Comparison of ENCODE assay signal across 16 cellular contexts in the genomic region with DNA sequence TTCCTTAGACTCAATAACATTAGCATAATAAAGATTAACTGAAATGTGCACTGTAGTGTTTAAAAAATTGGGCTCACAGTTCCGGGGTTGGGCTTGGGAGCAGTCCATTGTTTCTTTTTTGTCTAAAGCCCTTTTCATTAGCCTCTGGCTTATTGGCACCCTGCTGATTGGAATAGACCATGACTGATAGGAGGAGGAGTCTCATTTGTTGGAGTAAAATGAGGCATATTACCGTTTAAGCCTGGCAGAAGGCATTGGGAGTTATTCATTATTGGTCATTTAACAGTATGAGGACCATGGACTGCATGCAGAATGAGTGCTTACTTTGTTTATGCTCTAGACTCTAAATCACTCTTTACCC.
DNase-seq lines count a peak whose midpoint lies in the region; ATAC-seq, FAIRE-seq and TF ChIP-seq lines count a peak whose summit lies in the region.
"Had no signal": no experiment of that assay in that cellular context is flagged by ENCODE, and none has a peak within 500 bp of the region (broad histone marks: within the 10 kb centered on the region; RNA-seq: fewer than 3 reads in every experiment).

No MANE protein-coding gene starts in this region.

- no peak overlapping the region for H2AK5ac ChIP-seq in mesendoderm (ENCODE audit: low read length)

- H3K36me3 Mint-ChIP-seq in WTC11, result peaks cover 27% of the 10 kb centered on the region

- no peaks in the 10 kb centered on the region for H3K27me3 ChIP-seq in mesendoderm (ENCODE audit: insufficient read depth, low read length, poor library complexity)
- H3K27me3 ChIP-seq: adrenal gland had no signal

- TF ChIP-seq POLR2A in A549 (IDR thresholded peaks at IDR 0.05; ENCODE audit: low read length), result no peak

- no peaks in the 10 kb centered on the region for H3K79me1 ChIP-seq in mesendoderm (ENCODE audit: low read length)

- ATAC-seq in A549 (no peak), WTC11 (peak; percentile 48; the same call in 1 of the 2 replicates)
- ATAC-seq: activated T-cell treated with anti-CD3 and anti-CD28 coated beads, Interleukin-2, amount 50 U/mL, for 72 hours; left ventricle myocardium superior had no signal

- no peak for DNase-seq in A549 (ENCODE audit: low read depth in 1 of 2, low spot score in 1 of 2)
- DNase-seq in NCI-H1417 treated with DMSO at 0.1 percent for 48 hours (lab: John Stamatoyannopoulos, UW), result peak; percentile 63
- DNase-seq in WTC11 (ENCODE audit: low spot score), result no peak
- DNase-seq in mesendoderm, result peak; percentile 50
- no peak for DNase-seq in HT-29 (ENCODE audit: low spot score)
- DNase-seq in kidney glomerular epithelial cell (lab: John Stamatoyannopoulos, UW), result no peak
- no peak for DNase-seq in NOMO-1 treated with DMSO at 0.1 percent for 48 hours (lab: John Stamatoyannopoulos, UW; ENCODE audit: unreplicated experiment)
- DNase-seq in NCI-H526 (lab: John Stamatoyannopoulos, UW), result no peak
- DNase-seq: activated T-cell treated with anti-CD3 and anti-CD28 coated beads, Interleukin-2, amount 50 U/mL, for 72 hours; adrenal gland; CD4-positive, alpha-beta memory T cell; left ventricle myocardium superior; NCI-H526 treated with DMSO at 0.1 percent for 48 hours; nephron progenitor cell had no signal

- H3K36me3 ChIP-seq in mesendoderm (ENCODE audit: control insufficient read depth, insufficient read depth, low read length), result no peaks in the 10 kb centered on the region

- H2BK120ac ChIP-seq in mesendoderm (ENCODE audit: low read depth, low read length), result no peak overlapping the region

- no peak overlapping the region for H3K23ac ChIP-seq in mesendoderm (ENCODE audit: low read length)

- no peak overlapping the region for H3K18ac ChIP-seq in mesendoderm (ENCODE audit: low read length)

- H3K27me3 Mint-ChIP-seq in WTC11 (ENCODE audit: low read depth), result no peaks in the 10 kb centered on the region
- H3K27me3 Mint-ChIP-seq: CD4-positive, alpha-beta memory T cell; stimulated activated naive CD8-positive, alpha-beta T cell treated with anti-CD3 and anti-CD28 coated beads, Interleukin-15, Interleukin-2, amounts not matched to agents 100 ng/mL and 50 ng/mL, for 24 hours had no signal

- H3K4me3 Mint-ChIP-seq in WTC11, result no peak overlapping the region
- H3K4me3 Mint-ChIP-seq: activated T-cell treated with anti-CD3 and anti-CD28 coated beads, Interleukin-2, amount 50 U/mL, for 72 hours; CD4-positive, alpha-beta memory T cell; nephron progenitor cell; stimulated activated naive CD8-positive, alpha-beta T cell treated with anti-CD3 and anti-CD28 coated beads, Interleukin-15, Interleukin-2, amounts not matched to agents 100 ng/mL and 50 ng/mL, for 24 hours had no signal

- FAIRE-seq in A549 (lab: Jason Lieb, UNC), result peak; percentile 43
- FAIRE-seq: A204.1 had no signal

- peaks cover 37% of the 10 kb centered on the region for H3K4me1 Mint-ChIP-seq in WTC11

- 0 out of 2 replicates have a peak overlapping the region, but pooled peaks have one; percentile 25 for H3K27ac Mint-ChIP-seq in WTC11
- H3K27ac Mint-ChIP-seq: stimulated activated naive CD8-positive, alpha-beta T cell treated with anti-CD3 and anti-CD28 coated beads, Interleukin-15, Interleukin-2, amounts not matched to agents 100 ng/mL and 50 ng/mL, for 24 hours had no signal

- no peaks in the 10 kb centered on the region for H3K9me3 Mint-ChIP-seq in WTC11
- H3K9me3 Mint-ChIP-seq: activated T-cell treated with anti-CD3 and anti-CD28 coated beads, Interleukin-2, amount 50 U/mL, for 72 hours; CD4-positive, alpha-beta memory T cell; nephron progenitor cell; stimulated activated naive CD8-positive, alpha-beta T cell treated with anti-CD3 and anti-CD28 coated beads, Interleukin-15, Interleukin-2, amounts not matched to agents 100 ng/mL and 50 ng/mL, for 24 hours had no signal

- no peak overlapping the region for H3K9ac ChIP-seq in mesendoderm (ENCODE audit: low read length)

- H3K56ac ChIP-seq in mesendoderm (ENCODE audit: low read length), result no peak overlapping the region

- WGBS in A549 (ENCODE audit: missing lambda C conversion rate), result 85% methylated on average over 2 of the region's 2 CpGs
- no CpG with 5 or more reads among the region's 2 CpGs for WGBS in mesendoderm (ENCODE audit: extremely low coverage, insufficient coverage, low lambda C conversion rate)

- no peaks in the 10 kb centered on the region for H3K9me3 ChIP-seq in A549
- H3K9me3 ChIP-seq: adrenal gland had no signal

- TF ChIP-seq RAD21 in A549 (conservative IDR thresholded peaks at IDR 0.05 in 1 of 2, IDR thresholded peaks at IDR 0.05 in 1 of 2), result no peak

- H4K5ac ChIP-seq in mesendoderm (ENCODE audit: low read length), result no peak overlapping the region

- no peak overlapping the region for H2BK15ac ChIP-seq in mesendoderm (replicated peaks; ENCODE audit: low read depth)

- H3K27ac ChIP-seq in A549 (no peak overlapping the region), mesendoderm (ENCODE audit: low read depth, low read length) (no peak overlapping the region)
- H3K27ac ChIP-seq: adrenal gland had no signal

- TF ChIP-seq CTCF in A549 (IDR thresholded peaks at IDR 0.05) (no peak), WTC11 (IDR thresholded peaks at IDR 0.05) (no peak)

- CTCF ChIA-PET in A549 (lab: Yijun Ruan, JAX), result interaction anchor here (0.6 kb wide), 1 partner anchor 80 kb away, joined by 3 read pairs; no protein-coding TSS in a partner anchor
- CTCF ChIA-PET in WTC11 (lab: Charles Lee), result no interaction called here

- H3K4me1 ChIP-seq in A549 (0 out of 3 replicates have a peak, but pooled peaks cover 3% of the 10 kb centered on the region), mesendoderm (ENCODE audit: control insufficient read depth, low read depth, low read length) (no peaks in the 10 kb centered on the region)

- no peak for TF ChIP-seq EP300 in A549 (IDR thresholded peaks at IDR 0.05)

- no peak overlapping the region for H4K8ac ChIP-seq in mesendoderm (ENCODE audit: low read depth, low read length)

- no peak overlapping the region for H3K4ac ChIP-seq in mesendoderm (ENCODE audit: low read depth, low read length)

- H3K79me2 ChIP-seq in mesendoderm (ENCODE audit: control insufficient read depth, insufficient read depth, low read length), result no peaks in the 10 kb centered on the region

- no peak overlapping the region for H3K4me2 ChIP-seq in A549
- no peak overlapping the region for H3K4me2 ChIP-seq in mesendoderm (ENCODE audit: low read length)

- POLR2A ChIA-PET in A549 (lab: Yijun Ruan, JAX) (no interaction called here), WTC11 (lab: Charles Lee) (no interaction called here)

- H3K4me3 ChIP-seq in A549, result no peak overlapping the region
- H3K4me3 ChIP-seq in mesendoderm (ENCODE audit: low read length), result no peak overlapping the region
- H3K4me3 ChIP-seq: adrenal gland had no signal

- no peak overlapping the region for H2BK5ac ChIP-seq in mesendoderm (ENCODE audit: low read length)

TF ChIP-seq in A549, 52 proteins besides CTCF, POLR2A, EP300 and RAD21:
- no peak for TF ChIP-seq ZC3H11A (IDR thresholded peaks at IDR 0.05)
- TF ChIP-seq SREBF2 (IDR thresholded peaks at IDR 0.05), result no peak
- TF ChIP-seq RFX5 (IDR thresholded peaks at IDR 0.05), result no peak
- TF ChIP-seq, protein P1, sequence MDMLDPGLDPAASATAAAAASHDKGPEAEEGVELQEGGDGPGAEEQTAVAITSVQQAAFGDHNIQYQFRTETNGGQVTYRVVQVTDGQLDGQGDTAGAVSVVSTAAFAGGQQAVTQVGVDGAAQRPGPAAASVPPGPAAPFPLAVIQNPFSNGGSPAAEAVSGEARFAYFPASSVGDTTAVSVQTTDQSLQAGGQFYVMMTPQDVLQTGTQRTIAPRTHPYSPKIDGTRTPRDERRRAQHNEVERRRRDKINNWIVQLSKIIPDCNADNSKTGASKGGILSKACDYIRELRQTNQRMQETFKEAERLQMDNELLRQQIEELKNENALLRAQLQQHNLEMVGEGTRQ (IDR thresholded peaks at IDR 0.05), result no peak
- no peak for TF ChIP-seq FOXS1 (CRISPR knock-in tag; IDR thresholded peaks at IDR 0.05)
- no peak for TF ChIP-seq MAX (IDR thresholded peaks at IDR 0.05)

TF ChIP-seq in WTC11, 78 proteins besides CTCF, POLR2A, EP300 and RAD21 (continues in another document):
- TF ChIP-seq EMX1 (CRISPR knock-in tag; IDR thresholded peaks at IDR 0.05), result no peak
- no peak for TF ChIP-seq SMAD3 (CRISPR knock-in tag; IDR thresholded peaks at IDR 0.05; ENCODE audit: borderline replicate concordance)
- no peak for TF ChIP-seq TEAD4 (CRISPR knock-in tag; IDR thresholded peaks at IDR 0.05)
- no peak for TF ChIP-seq ELF4 (CRISPR knock-in tag; IDR thresholded peaks at IDR 0.05; ENCODE audit: low read depth)
- TF ChIP-seq OVOL2 (CRISPR knock-in tag; IDR thresholded peaks at IDR 0.05; ENCODE audit: borderline replicate concordance), result no peak
- TF ChIP-seq TP53 (CRISPR knock-in tag; IDR thresholded peaks at IDR 0.05), result no peak
- TF ChIP-seq NFYB (CRISPR knock-in tag; conservative IDR thresholded peaks at IDR 0.05; ENCODE audit: low read depth), result no peak
- no peak for TF ChIP-seq MAX (CRISPR knock-in tag; IDR thresholded peaks at IDR 0.05)
- TF ChIP-seq, protein P2, sequence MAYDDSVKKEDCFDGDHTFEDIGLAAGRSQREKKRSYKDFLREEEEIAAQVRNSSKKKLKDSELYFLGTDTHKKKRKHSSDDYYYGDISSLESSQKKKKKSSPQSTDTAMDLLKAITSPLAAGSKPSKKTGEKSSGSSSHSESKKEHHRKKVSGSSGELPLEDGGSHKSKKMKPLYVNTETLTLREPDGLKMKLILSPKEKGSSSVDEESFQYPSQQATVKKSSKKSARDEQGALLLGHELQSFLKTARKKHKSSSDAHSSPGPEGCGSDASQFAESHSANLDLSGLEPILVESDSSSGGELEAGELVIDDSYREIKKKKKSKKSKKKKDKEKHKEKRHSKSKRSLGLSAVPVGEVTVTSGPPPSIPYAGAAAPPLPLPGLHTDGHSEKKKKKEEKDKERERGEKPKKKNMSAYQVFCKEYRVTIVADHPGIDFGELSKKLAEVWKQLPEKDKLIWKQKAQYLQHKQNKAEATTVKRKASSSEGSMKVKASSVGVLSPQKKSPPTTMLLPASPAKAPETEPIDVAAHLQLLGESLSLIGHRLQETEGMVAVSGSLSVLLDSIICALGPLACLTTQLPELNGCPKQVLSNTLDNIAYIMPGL (CRISPR knock-in tag; IDR thresholded peaks at IDR 0.05), result no peak
- TF ChIP-seq MXD4 (CRISPR knock-in tag; IDR thresholded peaks at IDR 0.05; ENCODE audit: borderline replicate concordance), result no peak
- TF ChIP-seq ZNF138 (CRISPR knock-in tag; conservative IDR thresholded peaks at IDR 0.05), result no peak
- TF ChIP-seq ZNF121 (CRISPR knock-in tag; IDR thresholded peaks at IDR 0.05), result no peak

Comparison
In these comparisons a context has a peak if more than half of its experiments do, and no peak if none do; other contexts are left out.
1. DNase-seq: peak in NCI-H1417 treated with DMSO at 0.1 percent for 48 hours (single experiment) and mesendoderm (single experiment); none in A549 (0 of 2), WTC11 (single experiment), HT-29 (single experiment), kidney glomerular epithelial cell (single experiment), NOMO-1 treated with DMSO at 0.1 percent for 48 hours (single experiment) and NCI-H526 (0 of 2).